ENCODE assay signal across 8 cellular contexts in the genomic region with DNA sequence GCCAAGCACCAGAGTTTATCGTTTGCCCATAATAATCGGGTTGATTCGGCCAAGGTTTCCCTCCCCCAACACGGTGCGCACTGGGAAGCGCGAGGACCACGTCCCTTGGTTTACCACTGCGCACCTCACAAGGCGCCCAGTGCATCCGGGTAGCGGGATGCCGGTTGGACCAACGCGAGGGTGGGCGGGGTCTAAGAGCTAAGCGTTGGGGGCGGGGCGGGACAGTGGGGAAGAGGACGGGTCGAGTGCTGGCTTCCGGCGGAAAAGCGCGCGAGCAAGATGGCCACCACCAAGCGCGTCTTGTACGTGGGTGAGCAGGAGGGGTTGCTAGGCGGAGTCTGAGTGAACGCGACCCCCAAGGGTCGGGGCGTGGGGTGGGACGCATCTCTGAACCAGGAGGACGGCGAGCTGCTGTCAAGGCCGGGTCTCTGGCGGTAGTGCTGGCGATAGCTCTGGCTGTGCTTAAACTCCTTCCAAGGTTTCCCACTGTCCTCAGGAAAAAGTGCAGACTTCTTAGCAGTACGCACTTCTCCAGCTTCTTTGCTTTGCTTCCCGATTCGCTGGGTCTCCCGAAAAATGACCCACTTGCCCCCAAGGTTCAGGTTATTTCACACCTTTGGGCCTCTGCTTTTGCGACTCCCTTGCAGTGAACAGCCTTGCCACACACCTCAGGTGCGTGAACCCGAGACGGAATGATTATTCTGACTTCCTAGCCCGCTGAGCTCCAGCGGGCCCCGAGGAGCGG. TPM values are rescaled to one million over a fixed set of nuclear protein-coding genes. Genes with fewer than 3 reads are reported as not detected.
DNase-seq lines count a peak whose midpoint lies in the region; ATAC-seq, FAIRE-seq and TF ChIP-seq lines count a peak whose summit lies in the region.

PPIE (plus strand) TSS at position 261 of the 745 bp plus-strand sequence; CDS start at position 280, 19 bp downstream.

- ATAC-seq in GM18907 (IDR thresholded peaks at IDR 0.05; ENCODE audit: unreplicated experiment), result peak; percentile 85
- ATAC-seq in HG03280 (IDR thresholded peaks at IDR 0.05; ENCODE audit: unreplicated experiment), result peak; percentile 94

- peak within 1 kb of the TSS; percentile 13 to 35 for H3K27ac ChIP-seq in kidney (ENCODE audit: low read depth in 2 of 2, low read length in 2 of 2)

- H3K4me1 ChIP-seq in kidney (ENCODE audit: control insufficient read depth in 1 of 2, insufficient read depth in 1 of 2, low read depth in 1 of 2, low read length in 2 of 2), result peaks cover 0 to 4% of the 10 kb centered on the region in 2 donors

- H3K36me3 ChIP-seq in kidney (ENCODE audit: control insufficient read depth in 1 of 2, insufficient read depth in 2 of 2, low read length in 2 of 2), result peaks cover 16 to 17% of the 10 kb centered on the region in 2 donors

- intact Hi-C loops in kidney (cut with DNase I), result no loop called here

- H3K9ac ChIP-seq in kidney (ENCODE audit: low read length in 2 of 2), result peak within 1 kb of the TSS; percentile 87 to 94

- H3K4me3 ChIP-seq in kidney (ENCODE audit: low read length in 2 of 2), result peak within 1 kb of the TSS; percentile 99

- no peaks in the 10 kb centered on the region for H3K9me3 ChIP-seq in kidney (ENCODE audit: control insufficient read depth in 1 of 2, low read length in 2 of 2)

- no peak for FAIRE-seq in kidney (lab: Jason Lieb, UNC)

- DNase-seq in 8988T (peak; percentile 47), NCI-H510A treated with DMSO at 0.1 percent for 48 hours (lab: John Stamatoyannopoulos, UW) (peak; percentile 100), cerebellar nuclear complex (lab: John Stamatoyannopoulos, UW) (peak; percentile 8 to 36), kidney (peak; percentile 99)
- DNase-seq in activated CD4-positive, alpha-beta T cell treated with anti-CD3 and anti-CD28 coated beads for 1 hour, result peak; percentile 87
- DNase-seq in stimulated activated CD4-positive, alpha-beta T cell treated with anti-CD3 and anti-CD28 coated beads, Interleukin-15, amount 100 ng/mL, for 1 hour (ENCODE audit: low read depth in 1 of 2, low spot score in 1 of 2), result peak; percentile 85 to 95

- TF ChIP-seq CTCF in kidney (IDR thresholded peaks at IDR 0.05; ENCODE audit: borderline replicate concordance, extremely low read depth, insufficient read depth), result no peak

RNA-seq across cellular contexts. Expression of gene PPIE, which starts in this region (rescaled TPM):
- 58.6 TPM for total RNA-seq in kidney
- polyA plus RNA-seq in kidney (ENCODE audit: insufficient read depth, low read depth, low replicate concordance), result 52.0 TPM

Comparison
In these comparisons a context has a peak if more than half of its experiments do, and no peak if none do; other contexts are left out.
1. Peak in every context shown above with its lines: DNase-seq, ATAC-seq, H3K4me3 ChIP-seq and H3K27ac ChIP-seq.
2. DNase-seq: peak in every context shown above with its lines; median percentile 100 in NCI-H510A treated with DMSO at 0.1 percent for 48 hours; 99 in kidney; 90 in stimulated activated CD4-positive, alpha-beta T cell treated with anti-CD3 and anti-CD28 coated beads, Interleukin-15, amount 100 ng/mL, for 1 hour; 87 in activated CD4-positive, alpha-beta T cell treated with anti-CD3 and anti-CD28 coated beads for 1 hour; 47 in 8988T; 22 in cerebellar nuclear complex.